Comparison of ENCODE assay signal across 8 cellular contexts in genomic region chr9:83965350-83966208, GRCh38. TPM values are rescaled to one million over a fixed set of nuclear protein-coding genes. Genes with fewer than 3 reads are reported as not detected.
A peak's percentile ranks its signal among the peaks of the same experiment; 100 is the strongest.
DNase-seq lines count a peak whose midpoint lies in the region; ATAC-seq, FAIRE-seq and TF ChIP-seq lines count a peak whose summit lies in the region.

No MANE protein-coding gene starts in this region.

- TF ChIP-seq POLR2A in GM12892 (IDR thresholded peaks at IDR 0.05; ENCODE audit: low read depth, low read length): peak; percentile 34; the same call in 1 of the 2 replicates

- H3K27me3 Mint-ChIP-seq in CD8-positive, alpha-beta memory T cell: no peaks in the 10 kb centered on the region

- POLR2A ChIA-PET in CD8-positive, alpha-beta memory T cell (lab: Charles Lee): no interaction called here

- FAIRE-seq in GM12892 (lab: Jason Lieb, UNC): no peak

- no peak overlapping the region for H3K4me3 ChIP-seq in ACC112 (ENCODE audit: low read depth, low read length)
- no peak overlapping the region for H3K4me3 ChIP-seq in right cardiac atrium (ENCODE audit: low read length)
- no peak overlapping the region for H3K4me3 ChIP-seq in CD8-positive, alpha-beta memory T cell (ENCODE audit: low read length)

- H3K4me3 Mint-ChIP-seq in CD8-positive, alpha-beta memory T cell: no peak overlapping the region

- DNase-seq in GM12892 (ENCODE audit: insufficient read length) (no peak), right cardiac atrium (peak in 1 of 3 donors; percentile 52), activated gamma-delta T cell (lab: John Stamatoyannopoulos, UW) (no peak)
- no peak for DNase-seq in CD8-positive, alpha-beta memory T cell
- no peak for DNase-seq in activated CD8-positive, alpha-beta memory T cell treated with anti-CD3 and anti-CD28 coated beads for 24 hours

- WGBS in right cardiac atrium: 54% methylated on average over 11 of the region's 11 CpGs

- peaks cover 11 to 19% (median 19%) of the 10 kb centered on the region in 3 donors for H3K4me1 Mint-ChIP-seq in CD8-positive, alpha-beta memory T cell

- H3K27me3 ChIP-seq in ACC112 (ENCODE audit: insufficient read depth, low read length) (no peaks in the 10 kb centered on the region), right cardiac atrium (ENCODE audit: control insufficient read depth, insufficient read depth) (no peaks in the 10 kb centered on the region)
- no peaks in the 10 kb centered on the region for H3K27me3 ChIP-seq in CD8-positive, alpha-beta memory T cell (ENCODE audit: insufficient read depth, low read length, poor library complexity, severe bottlenecking)

- CTCF ChIA-PET in CD8-positive, alpha-beta memory T cell (lab: Charles Lee): no interaction called here

- peak overlapping the region; percentile 58 for H3K27ac ChIP-seq in ACC112 (ENCODE audit: low read depth, low read length)
- no peak overlapping the region for H3K27ac ChIP-seq in right cardiac atrium (ENCODE audit: low read length)
- no peak overlapping the region for H3K27ac ChIP-seq in CD8-positive, alpha-beta memory T cell (ENCODE audit: low read depth, low read length)

- no peak overlapping the region for H2AFZ ChIP-seq in ACC112 (ENCODE audit: low read length, unreplicated experiment)

- H3K36me3 Mint-ChIP-seq in CD8-positive, alpha-beta memory T cell: peaks cover 5 to 46% (median 12%) of the 10 kb centered on the region in 3 donors

- peak overlapping the region in 4 of 8 donors; percentile 22 to 38 (median 35) for H3K27ac Mint-ChIP-seq in CD8-positive, alpha-beta memory T cell

- H3K4me1 ChIP-seq in ACC112 (ENCODE audit: control insufficient read depth, insufficient read depth, low read length, unreplicated experiment): peaks cover 14% of the 10 kb centered on the region
- H3K4me1 ChIP-seq in right cardiac atrium (ENCODE audit: control insufficient read depth, insufficient read depth, low read length): peaks cover 2% of the 10 kb centered on the region
- no peaks in the 10 kb centered on the region for H3K4me1 ChIP-seq in CD8-positive, alpha-beta memory T cell (ENCODE audit: insufficient read depth, low read length)

- peaks cover 30% of the 10 kb centered on the region for H3K36me3 ChIP-seq in ACC112 (ENCODE audit: insufficient read depth, low read length)
- H3K36me3 ChIP-seq in CD8-positive, alpha-beta memory T cell (ENCODE audit: insufficient read depth, low read length): peaks cover 30% of the 10 kb centered on the region

- peak; percentile 32 for ATAC-seq in SK-N-SH treated with all-trans-retinoic acid at 6 μM for 48 hours
- ATAC-seq in right cardiac atrium: peak; percentile 56 to 59
- no peak for ATAC-seq in GM21367 (IDR thresholded peaks at IDR 0.05; ENCODE audit: unreplicated experiment)

- H3K9me3 Mint-ChIP-seq in CD8-positive, alpha-beta memory T cell: no peaks in the 10 kb centered on the region

- intact Hi-C loops in right cardiac atrium (cut with DNase I): no loop called here

- H3K9me3 ChIP-seq in right cardiac atrium (ENCODE audit: control insufficient read depth, low read length): no peaks in the 10 kb centered on the region
- no peaks in the 10 kb centered on the region for H3K9me3 ChIP-seq in CD8-positive, alpha-beta memory T cell (ENCODE audit: low read length)

- peaks cover 9% of the 10 kb centered on the region for H3K79me2 ChIP-seq in ACC112 (ENCODE audit: control insufficient read depth, insufficient read depth, low read length, unreplicated experiment)

TF ChIP-seq in SK-N-SH treated with all-trans-retinoic acid at 6 μM for 48 hours, 23 proteins besides CTCF, POLR2A, EP300 and RAD21:
- TF ChIP-seq ZNF70 (CRISPR knock-in tag; IDR thresholded peaks at IDR 0.05) (no peak), CSRNP3 (CRISPR knock-in tag; IDR thresholded peaks at IDR 0.05) (peak; percentile 45; the same call in 1 of the 2 replicates), CREB5 (CRISPR knock-in tag; IDR thresholded peaks at IDR 0.05; ENCODE audit: low read depth) (no peak; the same call in none of the 2 replicates), TOX (CRISPR knock-in tag; IDR thresholded peaks at IDR 0.05; ENCODE audit: borderline replicate concordance) (0 out of 2 replicates have a peak, but pooled peaks have one; percentile 24), PATZ1 (CRISPR knock-in tag; IDR thresholded peaks at IDR 0.05; ENCODE audit: borderline replicate concordance) (peak; percentile 53; the same call in 1 of the 2 replicates), ZFP30 (CRISPR knock-in tag; IDR thresholded peaks at IDR 0.05) (peak; percentile 18; the same call in 1 of the 2 replicates), ZNF8 (CRISPR knock-in tag; IDR thresholded peaks at IDR 0.05) (no peak)

RNA-seq across cellular contexts. Expression of gene HNRNPK, which starts 14.4 kb away (rescaled TPM):
- 639 TPM for polyA plus RNA-seq in GM12892 (2012; ENCODE audit: missing spikeins)
- total RNA-seq in right cardiac atrium: 100 to 1,000 TPM; 304 to 327 (median 310) TPM
- polyA plus RNA-seq in right cardiac atrium: 215 TPM
- 100 to 1,000 TPM; 870 to 904 TPM for total RNA-seq in CD8-positive, alpha-beta memory T cell
- 884 TPM for polyA plus RNA-seq in CD8-positive, alpha-beta memory T cell

RNA-seq across cellular contexts. Expression of gene RMI1, which starts 15.0 kb away (rescaled TPM):
- polyA plus RNA-seq in GM12892 (2012; ENCODE audit: missing spikeins): 16.6 TPM
- total RNA-seq in right cardiac atrium: 1 to 10 TPM; 2.3 to 5.6 (median 4.5) TPM
- 2.0 TPM for polyA plus RNA-seq in right cardiac atrium
- 10 to 100 TPM; 29.0 to 29.3 TPM for total RNA-seq in CD8-positive, alpha-beta memory T cell
- 5.9 TPM for polyA plus RNA-seq in CD8-positive, alpha-beta memory T cell

RNA-seq across cellular contexts. Expression of gene KIF27, which starts 44.3 kb away (rescaled TPM):
- 2.6 TPM for polyA plus RNA-seq in GM12892 (2012; ENCODE audit: missing spikeins)
- 1 to 10 TPM; 4.0 to 6.5 (median 4.4) TPM for total RNA-seq in right cardiac atrium
- polyA plus RNA-seq in right cardiac atrium: 0.75 TPM
- 1 to 10 TPM; 2.8 to 3.2 TPM for total RNA-seq in CD8-positive, alpha-beta memory T cell
- polyA plus RNA-seq in CD8-positive, alpha-beta memory T cell: 2.0 TPM

Comparison
In these comparisons a context has a peak if more than half of its experiments do, and no peak if none do; other contexts are left out.
1. RNA of gene RMI1, which starts 15.0 kb away (total RNA-seq): 29.0 to 29.3 TPM in CD8-positive, alpha-beta memory T cell; 2.3 to 5.6 TPM in right cardiac atrium; every median in the first group is over 4 times any median in the second.